20 cellular contexts compared by ENCODE assay signal in genomic region chr9:35001285-35001677, GRCh38. TPM values are rescaled to one million over a fixed set of nuclear protein-coding genes. Genes with fewer than 3 reads are reported as not detected.
A peak's percentile ranks its signal among the peaks of the same experiment; 100 is the strongest.
DNase-seq lines count a peak whose midpoint lies in the region; FAIRE-seq and TF ChIP-seq lines count a peak whose summit lies in the region.
"Had no signal": no experiment of that assay in that cellular context is flagged by ENCODE, and none has a peak within 500 bp of the region (broad histone marks: within the 10 kb centered on the region; RNA-seq: fewer than 3 reads in every experiment).

No MANE protein-coding gene starts in this region.

- H3K9ac ChIP-seq in HUES48 (ENCODE audit: low read depth, low read length) = no peak overlapping the region
- no peak overlapping the region for H3K9ac ChIP-seq in skeletal muscle satellite cell (ENCODE audit: low read depth, low read length)
- H3K9ac ChIP-seq: neural progenitor cell had no signal

- no peaks in the 10 kb centered on the region for H3K27me3 Mint-ChIP-seq in CD8-positive, alpha-beta memory T cell
- H3K27me3 Mint-ChIP-seq: activated CD8-positive, alpha-beta memory T cell treated with anti-CD3 and anti-CD28 coated beads, Interleukin-2, amount 10 ng/mL, durations not matched to agents 7 days and 5 days; activated naive CD8-positive, alpha-beta T cell treated with anti-CD3 and anti-CD28 coated beads, Interleukin-2, amount 10 ng/mL, durations not matched to agents 7 days and 5 days; IgD-negative memory B cell had no signal

- H3K4me2 ChIP-seq in skeletal muscle satellite cell (ENCODE audit: low read length) = peak overlapping the region; percentile 34
- H3K4me2 ChIP-seq: neural progenitor cell had no signal

- POLR2A ChIA-PET in CD8-positive, alpha-beta memory T cell (lab: Charles Lee) = no interaction called here

- no peaks in the 10 kb centered on the region for H3K4me1 Mint-ChIP-seq in CD8-positive, alpha-beta memory T cell
- H3K4me1 Mint-ChIP-seq: IgD-negative memory B cell had no signal

- H3K4me1 ChIP-seq in CD8-positive, alpha-beta memory T cell (ENCODE audit: insufficient read depth, low read length) = no peaks in the 10 kb centered on the region
- H3K4me1 ChIP-seq in HUES48 (ENCODE audit: control insufficient read depth, insufficient read depth, low read length) (peaks cover 7% of the 10 kb centered on the region; the same call in 1 of the 2 replicates), esophagus muscularis mucosa (peaks cover 5 to 30% (median 16%) of the 10 kb centered on the region in 4 donors), skeletal muscle satellite cell (ENCODE audit: control insufficient read depth, insufficient read depth, low read length) (peaks cover 19% of the 10 kb centered on the region)
- H3K4me1 ChIP-seq: neural progenitor cell had no signal

- no peak overlapping the region for H3K4me3 ChIP-seq in CD8-positive, alpha-beta memory T cell (ENCODE audit: low read length)
- H3K4me3 ChIP-seq in HUES48 (ENCODE audit: low read depth, low read length) (no peak overlapping the region), esophagus muscularis mucosa (no peak overlapping the region), skeletal muscle satellite cell (ENCODE audit: low read length) (no peak overlapping the region), dorsolateral prefrontal cortex (no peak overlapping the region)
- H3K4me3 ChIP-seq: cardiac muscle cell, heart right ventricle, neural progenitor cell had no signal

- no peak for TF ChIP-seq EP300 in esophagus muscularis mucosa (IDR thresholded peaks at IDR 0.05)

- intact Hi-C loops in esophagus muscularis mucosa (cut with DNase I) (no loop called here), dorsolateral prefrontal cortex (cut with DNase I) (no loop called here)

- H3K36me3 Mint-ChIP-seq in CD8-positive, alpha-beta memory T cell = peaks cover 0 to 7% (median 5%) of the 10 kb centered on the region in 3 donors
- H3K36me3 Mint-ChIP-seq: activated CD8-positive, alpha-beta memory T cell treated with anti-CD3 and anti-CD28 coated beads, Interleukin-2, amount 10 ng/mL, durations not matched to agents 7 days and 5 days had no signal

- peak overlapping the region; percentile 12 for H3K27ac ChIP-seq in CD8-positive, alpha-beta memory T cell (ENCODE audit: low read depth, low read length)
- H3K27ac ChIP-seq in HUES48 (ENCODE audit: low read depth, low read length) = peak overlapping the region; percentile 51
- H3K27ac ChIP-seq in esophagus muscularis mucosa (replicated peaks in 1 of 4) = peak overlapping the region in 2 of 4 donors; percentile 21 to 63
- H3K27ac ChIP-seq in dorsolateral prefrontal cortex = no peak overlapping the region
- H3K27ac ChIP-seq: cardiac muscle cell, heart right ventricle, neural progenitor cell, WERI-Rb-1 had no signal

- H3K27ac Mint-ChIP-seq in CD8-positive, alpha-beta memory T cell = no peak overlapping the region
- H3K27ac Mint-ChIP-seq: activated CD8-positive, alpha-beta memory T cell treated with anti-CD3 and anti-CD28 coated beads, Interleukin-2, amount 10 ng/mL, durations not matched to agents 7 days and 5 days; activated naive CD8-positive, alpha-beta T cell treated with anti-CD3 and anti-CD28 coated beads, Interleukin-2, amount 10 ng/mL, durations not matched to agents 7 days and 5 days; IgD-negative memory B cell; neural progenitor cell had no signal

- TF ChIP-seq CTCF in esophagus muscularis mucosa (IDR thresholded peaks at IDR 0.05) (no peak), dorsolateral prefrontal cortex (IDR thresholded peaks at IDR 0.05 in 54 of 56, conservative IDR thresholded peaks at IDR 0.05 in 2 of 56; ENCODE audit: low read depth in 1 of 56, partially characterized antibody in 56 of 56) (no peak)

- FAIRE-seq in RCC 7860 (lab: Jason Lieb, UNC) = no peak
- FAIRE-seq in GM12891 (lab: Jason Lieb, UNC) = no peak

- TF ChIP-seq POLR2A in esophagus muscularis mucosa (IDR thresholded peaks at IDR 0.05; ENCODE audit: low read depth) = no peak
- no peak for TF ChIP-seq POLR2A in GM12891 (IDR thresholded peaks at IDR 0.05; ENCODE audit: low read depth, low read length)

- CTCF ChIA-PET in CD8-positive, alpha-beta memory T cell (lab: Charles Lee) = interaction anchor here (1.1 to 1.4 kb wide), 2 partner anchors 9 to 16 kb away, joined by 3 to 5 read pairs; no protein-coding TSS in a partner anchor

- no peaks in the 10 kb centered on the region for H3K27me3 ChIP-seq in CD8-positive, alpha-beta memory T cell (ENCODE audit: insufficient read depth, low read length, poor library complexity, severe bottlenecking)
- H3K27me3 ChIP-seq in HUES48 (ENCODE audit: control insufficient read depth, insufficient read depth, low read length) (no peaks in the 10 kb centered on the region), esophagus muscularis mucosa (no peaks in the 10 kb centered on the region), skeletal muscle satellite cell (ENCODE audit: control insufficient read depth, insufficient read depth, low read length) (no peaks in the 10 kb centered on the region), dorsolateral prefrontal cortex (no peaks in the 10 kb centered on the region)
- H3K27me3 ChIP-seq: cardiac muscle cell, heart right ventricle, neural progenitor cell had no signal

- H3K4me3 Mint-ChIP-seq in CD8-positive, alpha-beta memory T cell = no peak overlapping the region
- H3K4me3 Mint-ChIP-seq: activated CD8-positive, alpha-beta memory T cell treated with anti-CD3 and anti-CD28 coated beads, Interleukin-2, amount 10 ng/mL, durations not matched to agents 7 days and 5 days; activated naive CD8-positive, alpha-beta T cell treated with anti-CD3 and anti-CD28 coated beads, Interleukin-2, amount 10 ng/mL, durations not matched to agents 7 days and 5 days; IgD-negative memory B cell; neural progenitor cell; T-helper 1 cell treated with Interleukin-12 subunit alpha and Interleukin-12 subunit beta and Interleukin-4 antibody, amounts not matched to agents 30 μg/mL and 1 μg/mL, for 36 hours had no signal

- no peaks in the 10 kb centered on the region for H3K9me3 ChIP-seq in CD8-positive, alpha-beta memory T cell (ENCODE audit: low read length)
- no peaks in the 10 kb centered on the region for H3K9me3 ChIP-seq in HUES48 (ENCODE audit: control insufficient read depth, insufficient read depth, low read length)
- H3K9me3 ChIP-seq in esophagus muscularis mucosa = no peaks in the 10 kb centered on the region
- H3K9me3 ChIP-seq in skeletal muscle satellite cell (replicated peaks; ENCODE audit: low read length) = no peaks in the 10 kb centered on the region
- H3K9me3 ChIP-seq: heart right ventricle had no signal

- DNase-seq in CD8-positive, alpha-beta memory T cell = no peak
- DNase-seq in esophagus muscularis mucosa (ENCODE audit: extremely low spot score) (peak; percentile 89), dorsolateral prefrontal cortex (no peak), RCC 7860 (ENCODE audit: low spot score) (no peak), GM12891 (ENCODE audit: insufficient read length, low spot score) (no peak)
- DNase-seq: activated CD8-positive, alpha-beta memory T cell treated with anti-CD3 and anti-CD28 coated beads, Interleukin-2, amount 10 ng/mL, durations not matched to agents 7 days and 5 days; activated naive CD8-positive, alpha-beta T cell treated with anti-CD3 and anti-CD28 coated beads, Interleukin-2, amount 10 ng/mL, durations not matched to agents 7 days and 5 days; heart right ventricle; islet precursor cell; NCI-H2029; NCI-H510A; Right ventricle myocardium superior; WERI-Rb-1 had no signal

- 84% methylated on average over 2 of the region's 2 CpGs for WGBS in esophagus muscularis mucosa

- H3K36me3 ChIP-seq in CD8-positive, alpha-beta memory T cell (ENCODE audit: insufficient read depth, low read length) = no peaks in the 10 kb centered on the region
- peaks cover 21% of the 10 kb centered on the region for H3K36me3 ChIP-seq in HUES48 (ENCODE audit: control insufficient read depth, insufficient read depth, low read length)
- peaks cover 6 to 24% (median 16%) of the 10 kb centered on the region in 4 donors for H3K36me3 ChIP-seq in esophagus muscularis mucosa
- peaks cover 27% of the 10 kb centered on the region for H3K36me3 ChIP-seq in skeletal muscle satellite cell (ENCODE audit: insufficient read depth, low read length)
- H3K36me3 ChIP-seq: neural progenitor cell had no signal

- no peaks in the 10 kb centered on the region for H3K9me3 Mint-ChIP-seq in CD8-positive, alpha-beta memory T cell
- H3K9me3 Mint-ChIP-seq: activated naive CD8-positive, alpha-beta T cell treated with anti-CD3 and anti-CD28 coated beads, Interleukin-2, amount 10 ng/mL, durations not matched to agents 7 days and 5 days; IgD-negative memory B cell; neural progenitor cell; T-helper 1 cell treated with Interleukin-12 subunit alpha and Interleukin-12 subunit beta and Interleukin-4 antibody, amounts not matched to agents 30 μg/mL and 1 μg/mL, for 36 hours had no signal

TF ChIP-seq in GM12891, 5 proteins besides CTCF, POLR2A, EP300 and RAD21:
- no peak for TF ChIP-seq POU2F2 (IDR thresholded peaks at IDR 0.05; ENCODE audit: low read depth, low read length)
- TF ChIP-seq PAX5 (IDR thresholded peaks at IDR 0.05; ENCODE audit: insufficient read depth, low read length, severe bottlenecking) = no peak
- no peak for TF ChIP-seq POLR2AphosphoS5 (IDR thresholded peaks at IDR 0.05; ENCODE audit: low read depth, low read length)
- no peak for TF ChIP-seq SPI1 (IDR thresholded peaks at IDR 0.05; ENCODE audit: low read depth, low read length)
- TF ChIP-seq TAF1 (IDR thresholded peaks at IDR 0.05; ENCODE audit: low read depth, low read length) = no peak

RNA-seq across cellular contexts. Expression of gene DNAJB5, which starts 11.7 kb away (rescaled TPM):
- 1 to 10 TPM; 3.3 to 3.7 TPM for total RNA-seq in CD8-positive, alpha-beta memory T cell
- 2.4 TPM for polyA plus RNA-seq in CD8-positive, alpha-beta memory T cell
- 100 to 1,000 TPM in 1 of 4 donors, 10 to 100 TPM in 3; 83.5 to 124 (median 93.8) TPM for total RNA-seq in esophagus muscularis mucosa
- total RNA-seq in skeletal muscle satellite cell (2012; rRNA removed) = 8.3 and 10.6 TPM in 2 replicates
- 10 to 100 TPM in 107 of 120 experiments, 1 to 10 TPM in 13; 7.7 to 33.7 (median 13.4) TPM for total RNA-seq in dorsolateral prefrontal cortex
- 7.7 TPM for polyA plus RNA-seq in GM12891 (2012; ENCODE audit: low read depth, missing spikeins)

RNA-seq across cellular contexts. Expression of gene PHF24, which starts 43.2 kb away (rescaled TPM):
- under 1 TPM in 1 of 2 experiments, not detected in 1; 0.04 TPM for total RNA-seq in CD8-positive, alpha-beta memory T cell
- not detected for polyA plus RNA-seq in CD8-positive, alpha-beta memory T cell
- total RNA-seq in esophagus muscularis mucosa (under 1 TPM; under 0.01 to 0.99 (median 0.76) TPM), dorsolateral prefrontal cortex (100 to 1,000 TPM in 103 of 120 experiments, 10 to 100 TPM in 17; 40.2 to 234 (median 146) TPM)
- not detected in 2 replicates for total RNA-seq in skeletal muscle satellite cell (2012; rRNA removed)
- not detected for polyA plus RNA-seq in GM12891 (2012; ENCODE audit: low read depth, missing spikeins)
- total RNA-seq: activated CD8-positive, alpha-beta memory T cell treated with anti-CD3 and anti-CD28 coated beads, Interleukin-2, amount 10 ng/mL, durations not matched to agents 7 days and 5 days; activated naive CD8-positive, alpha-beta T cell treated with anti-CD3 and anti-CD28 coated beads, Interleukin-2, amount 10 ng/mL, durations not matched to agents 7 days and 5 days had no signal
- polyA plus RNA-seq: fibroblast of lung had no signal

Comparison
In these comparisons a context has a peak if more than half of its experiments do, and no peak if none do; other contexts are left out.
1. H3K27ac ChIP-seq: peak in CD8-positive, alpha-beta memory T cell (single experiment) and HUES48 (single experiment); none in dorsolateral prefrontal cortex (0 of 59).
2. RNA of gene PHF24, which starts 43.2 kb away (total RNA-seq): 40.2 to 234 TPM in dorsolateral prefrontal cortex; under 0.01 to 0.99 TPM in esophagus muscularis mucosa and 0.04 TPM in CD8-positive, alpha-beta memory T cell; every median in the first group is over 10 times any median in the second.